Comparison of ENCODE assay signal across 8 cellular contexts in the genomic region with DNA sequence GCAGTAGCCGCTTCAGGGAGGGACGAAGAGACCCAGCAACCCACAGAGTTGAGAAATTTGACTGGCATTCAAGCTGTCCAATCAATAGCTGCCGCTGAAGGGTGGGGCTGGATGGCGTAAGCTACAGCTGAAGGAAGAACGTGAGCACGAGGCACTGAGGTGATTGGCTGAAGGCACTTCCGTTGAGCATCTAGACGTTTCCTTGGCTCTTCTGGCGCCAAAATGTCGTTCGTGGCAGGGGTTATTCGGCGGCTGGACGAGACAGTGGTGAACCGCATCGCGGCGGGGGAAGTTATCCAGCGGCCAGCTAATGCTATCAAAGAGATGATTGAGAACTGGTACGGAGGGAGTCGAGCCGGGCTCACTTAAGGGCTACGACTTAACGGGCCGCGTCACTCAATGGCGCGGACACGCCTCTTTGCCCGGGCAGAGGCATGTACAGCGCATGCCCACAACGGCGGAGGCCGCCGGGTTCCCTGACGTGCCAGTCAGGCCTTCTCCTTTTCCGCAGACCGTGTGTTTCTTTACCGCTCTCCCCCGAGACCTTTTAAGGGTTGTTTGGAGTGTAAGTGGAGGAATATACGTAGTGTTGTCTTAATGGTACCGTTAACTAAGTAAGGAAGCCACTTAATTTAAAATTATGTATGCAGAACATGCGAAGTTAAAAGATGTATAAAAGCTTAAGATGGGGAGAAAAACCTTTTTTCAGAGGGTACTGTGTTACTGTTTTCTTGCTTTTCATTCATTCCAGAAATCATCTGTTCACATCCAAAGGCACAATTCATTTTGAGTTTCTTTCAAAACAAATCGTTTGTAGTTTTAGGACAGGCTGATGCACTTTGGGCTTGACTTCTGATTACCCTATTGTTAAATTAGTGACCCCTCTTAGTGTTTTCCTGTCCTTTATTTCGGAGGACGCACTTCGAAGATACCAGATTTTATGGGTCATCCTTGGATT. TPM values are rescaled to one million over a fixed set of nuclear protein-coding genes. Genes with fewer than 3 reads are reported as not detected.
DNase-seq lines count a peak whose midpoint lies in the region; ATAC-seq and TF ChIP-seq lines count a peak whose summit lies in the region.

A gene (plus strand): TSS at position 193 of the 958 bp plus-strand sequence. CDS start 30 bp downstream, at position 223.

- no peaks in the 10 kb centered on the region for H3K27me3 ChIP-seq in BE2C
- no peaks in the 10 kb centered on the region for H3K27me3 ChIP-seq in mucosa of stomach (ENCODE audit: control insufficient read depth, insufficient read depth, low read length)

- H3K4me3 ChIP-seq in BE2C (ENCODE audit: low read depth, low read length), result peak within 1 kb of the TSS; percentile 95
- H3K4me3 ChIP-seq in mucosa of stomach (ENCODE audit: low read length), result peak within 1 kb of the TSS; percentile 58

- H3K4me1 ChIP-seq in BE2C (no peaks in the 10 kb centered on the region), mucosa of stomach (ENCODE audit: control insufficient read depth, insufficient read depth, low read length) (peaks cover 18% of the 10 kb centered on the region)

- H3K9me3 ChIP-seq in BE2C, result no peaks in the 10 kb centered on the region
- H3K9me3 ChIP-seq in mucosa of stomach (ENCODE audit: control insufficient read depth, low read length), result no peaks in the 10 kb centered on the region

- H3K9ac ChIP-seq in mucosa of stomach (ENCODE audit: low read length), result peak within 1 kb of the TSS; percentile 90

- H3K27ac ChIP-seq in epithelial cell of prostate, result peak within 1 kb of the TSS; percentile 93

- H3K36me3 ChIP-seq in BE2C, result peaks cover 4% of the 10 kb centered on the region
- peaks cover 5% of the 10 kb centered on the region for H3K36me3 ChIP-seq in mucosa of stomach (ENCODE audit: control insufficient read depth, insufficient read depth, low read length)

- ATAC-seq in GM19467 (IDR thresholded peaks at IDR 0.05; ENCODE audit: unreplicated experiment), result peak; percentile 91

- DNase-seq in BE2C (peak; percentile 87), HS-27A (ENCODE audit: low read depth) (peak; percentile 100), epithelial cell of prostate (ENCODE audit: low read depth, low spot score) (peak; percentile 100), NCI-H2196 (lab: John Stamatoyannopoulos, UW; ENCODE audit: unreplicated experiment) (no peak)
- DNase-seq in activated CD8-positive, alpha-beta memory T cell treated with anti-CD3 and anti-CD28 coated beads for 24 hours, result peak; percentile 98
- DNase-seq in stimulated activated CD8-positive, alpha-beta memory T cell treated with anti-CD3 and anti-CD28 coated beads, Interleukin-7, amount 100 ng/mL, for 24 hours (ENCODE audit: low read depth), result peak; percentile 95

- no peak for TF ChIP-seq CTCF in BE2C (IDR thresholded peaks at IDR 0.05; ENCODE audit: low read depth, low read length)

RNA-seq across cellular contexts. Expression of the gene that starts here (rescaled TPM):
- 17.8 TPM for polyA plus RNA-seq in BE2C (2012; ENCODE audit: insufficient read depth, insufficient read length, low read depth)
